8 cellular contexts compared by ENCODE assay signal in the genomic region with DNA sequence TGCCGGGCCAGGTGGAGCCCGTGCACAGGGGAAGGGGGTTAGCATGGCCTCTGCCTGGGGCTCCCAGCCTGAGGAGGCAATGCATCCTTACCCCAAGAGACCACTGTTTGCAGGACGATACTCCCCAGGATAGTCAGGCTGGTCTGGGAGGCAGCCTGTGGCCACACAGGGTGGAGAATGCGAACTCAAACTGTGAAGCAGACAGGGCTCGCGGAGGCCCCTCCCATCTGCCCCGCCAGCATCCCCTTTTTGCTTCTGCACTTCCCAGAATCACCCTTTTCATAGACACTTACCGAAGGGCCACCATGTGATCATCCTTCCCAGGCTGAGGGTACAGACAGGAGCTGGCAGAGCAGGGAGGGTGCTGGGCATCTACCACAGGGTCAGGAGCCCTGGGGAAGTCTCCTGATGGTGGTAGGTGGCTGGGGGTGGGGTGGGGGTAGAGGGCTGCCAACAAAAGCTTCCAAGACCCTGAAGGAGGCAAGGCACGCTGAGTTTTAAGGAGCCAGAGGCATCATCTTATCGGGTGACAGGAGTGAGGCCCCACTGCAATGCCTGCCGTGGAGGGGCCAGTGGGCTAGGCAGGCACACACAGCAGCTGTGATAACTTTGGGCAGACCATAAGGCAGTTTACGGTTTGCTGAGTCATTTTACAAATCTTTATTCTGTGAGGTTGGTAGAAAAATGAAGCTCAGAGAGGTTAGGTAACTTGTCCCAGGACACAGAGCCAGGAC. TPM values are rescaled to one million over a fixed set of nuclear protein-coding genes. Genes with fewer than 3 reads are reported as not detected.
A peak's percentile ranks its signal among the peaks of the same experiment; 100 is the strongest.
DNase-seq lines count a peak whose midpoint lies in the region; ATAC-seq, FAIRE-seq and TF ChIP-seq lines count a peak whose summit lies in the region.

No MANE protein-coding gene starts in this region.

- peak; percentile 44 for TF ChIP-seq POLR2A in GM10847 (IDR thresholded peaks at IDR 0.05; ENCODE audit: extremely low read depth, insufficient read length)
- no peak for TF ChIP-seq POLR2A in K562 (conservative IDR thresholded peaks at IDR 0.05)

- DNase-seq in K562 (ENCODE audit: extremely low read depth in 1 of 4, low spot score in 3 of 4) (no peak), myocyte (ENCODE audit: low read depth) (peak; percentile 68), SHP77 treated with DMSO at 0.1 percent for 48 hours (lab: John Stamatoyannopoulos, UW) (no peak), AG08396 (ENCODE audit: low spot score) (no peak), omental fat pad (ENCODE audit: low spot score) (no peak)

- H4K20me1 ChIP-seq in K562 (replicated peaks; ENCODE audit: control insufficient read depth, insufficient read depth, low read length) = no peaks in the 10 kb centered on the region

- no peaks in the 10 kb centered on the region for H3K9me1 ChIP-seq in K562 (ENCODE audit: control insufficient read depth, insufficient read depth, low read length)

- 30% methylated on average over 11 of the region's 12 CpGs for WGBS in K562 (ENCODE audit: insufficient coverage, low coverage, missing lambda C conversion rate)

- peaks cover 0 to 18% of the 10 kb centered on the region in 2 experiments; a peak in 1 of 5 replicates for H3K27me3 ChIP-seq in K562 (ENCODE audit: control insufficient read depth in 2 of 2, insufficient read depth in 2 of 2, low read length in 2 of 2)

- no peak overlapping the region for H3K4me3 ChIP-seq in K562

- no peak for TF ChIP-seq RAD21 in K562 (CRISPR knock-in tag; conservative IDR thresholded peaks at IDR 0.05 in 1 of 2, IDR thresholded peaks at IDR 0.05 in 1 of 2)

- TF ChIP-seq CTCF in K562 (IDR thresholded peaks at IDR 0.05 in 2 of 3, conservative IDR thresholded peaks at IDR 0.05 in 1 of 3; ENCODE audit: insufficient read depth in 2 of 3, low read depth in 1 of 3, low read length in 3 of 3) = no peak
- TF ChIP-seq CTCF in omental fat pad (IDR thresholded peaks at IDR 0.05) = no peak

- no peak for TF ChIP-seq EP300 in K562 (IDR thresholded peaks at IDR 0.05; ENCODE audit: low read length)

- H3K9me3 ChIP-seq in K562 (replicated peaks; ENCODE audit: control insufficient read depth, insufficient read depth, low read depth, low read length) = no peaks in the 10 kb centered on the region

- FAIRE-seq in K562 (lab: Jason Lieb, UNC) = no peak

- H3K4me1 ChIP-seq in K562 (replicated peaks in 1 of 2; ENCODE audit: control insufficient read depth in 2 of 2, insufficient read depth in 2 of 2, low read length in 2 of 2) = peaks cover 21 to 22% of the 10 kb centered on the region in 2 experiments; a peak in 4 of 5 replicates

- peak overlapping the region; percentile 90; the same call in 1 of the 2 replicates for H2AFZ ChIP-seq in K562 (ENCODE audit: low read depth, low read length)

- 0 out of 2 replicates have a peak overlapping the region, but pooled peaks have one; percentile 72 for H3K4me2 ChIP-seq in K562 (ENCODE audit: insufficient read depth, low read length)

- POLR2A ChIA-PET in K562 (lab: Yijun Ruan, JAX) = interaction anchor here (0.6 to 1.5 kb wide), 6 partner anchors 10 to 195 kb away, joined by 3 to 6 read pairs (median 4); no protein-coding TSS in a partner anchor

- no TSS peak for BruUV-seq in K562 (replicated peaks; lab: Mats Ljungman, UMichigan)

- no peak overlapping the region for H3K27ac ChIP-seq in K562 (ENCODE audit: extremely low read depth, low read depth, low read length)

- CTCF ChIA-PET in K562 (lab: Yijun Ruan, JAX; ENCODE audit: low intra/inter-chr PET ratio) = interaction anchor here (1.3 to 9.9 kb wide), 5 partner anchors 13 to 214 kb away, joined by 4 to 226 read pairs (median 8); no protein-coding TSS in a partner anchor

- H3K36me3 ChIP-seq in K562 (ENCODE audit: control insufficient read depth, insufficient read depth, low read length) = no peaks in the 10 kb centered on the region

- intact Hi-C loops in K562 (cut with micrococcal nuclease) = loop anchor here (1.0 kb wide), 4 partner anchors 31 to 213 kb away; a partner anchor contains a TSS

- ATAC-seq in HG03354 (IDR thresholded peaks at IDR 0.05; ENCODE audit: poor library complexity, severe bottlenecking, unreplicated experiment) (peak; percentile 18), K562 (no peak), HG03039 (IDR thresholded peaks at IDR 0.05; ENCODE audit: unreplicated experiment) (no peak), omental fat pad (ENCODE audit: low FRiP score) (no peak)

- H3K79me2 ChIP-seq in K562 (ENCODE audit: control insufficient read depth, insufficient read depth, low read length) = no peaks in the 10 kb centered on the region

- in situ Hi-C loops in K562 (cut with MboI) = loop anchor here (5.0 kb wide), 3 partner anchors 63 to 428 kb away; no protein-coding TSS in a partner anchor

- H3K9ac ChIP-seq in K562 (ENCODE audit: insufficient read depth in 1 of 2, low read depth in 2 of 2, low read length in 2 of 2) = peak overlapping the region in 1 of 2 experiments; percentile 73; a peak in 2 of 4 replicates

TF ChIP-seq in K562, 482 proteins besides CTCF, POLR2A, EP300 and RAD21 (continues in another document):
- TF ChIP-seq MAFF (IDR thresholded peaks at IDR 0.05; ENCODE audit: low read length) (peak; percentile 27; the same call in 1 of the 2 replicates), NBN (IDR thresholded peaks at IDR 0.05; ENCODE audit: low read depth) (no peak), ZNF408 (CRISPR knock-in tag; IDR thresholded peaks at IDR 0.05; ENCODE audit: low read depth) (no peak), KLF10 (CRISPR knock-in tag; IDR thresholded peaks at IDR 0.05) (no peak), XRCC5 (IDR thresholded peaks at IDR 0.05; ENCODE audit: low read depth, low read length) (no peak), MTA2 (IDR thresholded peaks at IDR 0.05; ENCODE audit: low read depth) (no peak), NFE2 (IDR thresholded peaks at IDR 0.05; ENCODE audit: low read depth) (peak; percentile 61), MAFG (tag; conservative IDR thresholded peaks at IDR 0.05) (peak; percentile 50; the same call in 1 of the 2 replicates)
- TF ChIP-seq, protein P1, sequence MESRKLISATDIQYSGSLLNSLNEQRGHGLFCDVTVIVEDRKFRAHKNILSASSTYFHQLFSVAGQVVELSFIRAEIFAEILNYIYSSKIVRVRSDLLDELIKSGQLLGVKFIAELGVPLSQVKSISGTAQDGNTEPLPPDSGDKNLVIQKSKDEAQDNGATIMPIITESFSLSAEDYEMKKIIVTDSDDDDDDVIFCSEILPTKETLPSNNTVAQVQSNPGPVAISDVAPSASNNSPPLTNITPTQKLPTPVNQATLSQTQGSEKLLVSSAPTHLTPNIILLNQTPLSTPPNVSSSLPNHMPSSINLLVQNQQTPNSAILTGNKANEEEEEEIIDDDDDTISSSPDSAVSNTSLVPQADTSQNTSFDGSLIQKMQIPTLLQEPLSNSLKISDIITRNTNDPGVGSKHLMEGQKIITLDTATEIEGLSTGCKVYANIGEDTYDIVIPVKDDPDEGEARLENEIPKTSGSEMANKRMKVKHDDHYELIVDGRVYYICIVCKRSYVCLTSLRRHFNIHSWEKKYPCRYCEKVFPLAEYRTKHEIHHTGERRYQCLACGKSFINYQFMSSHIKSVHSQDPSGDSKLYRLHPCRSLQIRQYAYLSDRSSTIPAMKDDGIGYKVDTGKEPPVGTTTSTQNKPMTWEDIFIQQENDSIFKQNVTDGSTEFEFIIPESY (CRISPR knock-in tag; IDR thresholded peaks at IDR 0.05) = 0 out of 2 replicates have a peak, but pooled peaks have one; percentile 25

RNA-seq across cellular contexts. Expression of a gene that starts 31.3 kb away (rescaled TPM):
- total RNA-seq in K562 (2011; cell fraction: chromatin; rRNA removed; ENCODE audit: low replicate concordance) = 20.8 and 48.4 TPM in 2 replicates
- total RNA-seq in K562 (2011; cell fraction: nucleolus; rRNA removed) = 32.6 and 48.7 TPM in 2 replicates
- 41.1 and 65.7 TPM in 2 replicates for total RNA-seq in K562 (2011; cell fraction: nucleoplasm; rRNA removed)
- total RNA-seq in K562 (2014; rRNA removed) (8.7 and 11.3 TPM in 2 replicates), K562 (2014; rRNA removed; fragmentation: Illumina TruSeq; extraction: Trizol) (5.8 and 7.2 TPM in 2 replicates), K562 (2015; rRNA removed; fragmentation: Illumina TruSeq; extraction: Trizol) (2.6 and 2.9 TPM in 2 replicates), K562 (2021) (9.6 and 11.5 TPM in 2 replicates), myocyte (55.6 and 95.2 TPM in 2 replicates), omental fat pad (100 to 1,000 TPM in 3 of 4 donors, 10 to 100 TPM in 1; 76.3 to 654 (median 238) TPM)
- polyA plus RNA-seq in K562 (2011; rRNA removed) (29.7 and 41.9 TPM in 2 replicates), K562 (2014; fragmentation: Illumina TruSeq; extraction: Trizol) (9.4 and 12.2 TPM in 2 replicates), K562 (2014; fragmentation: Nextera tagmentation; extraction: Ambion mirVana) (1 to 10 TPM; 2.3 to 3.8 TPM), K562 (2014; rRNA removed) (10.1 and 12.7 TPM in 2 replicates)
- 33.8 and 79.9 TPM in 2 replicates for polyA plus RNA-seq in K562 (2011; cell fraction: cytosol; rRNA removed)
- 25.8 and 51.6 TPM in 2 replicates for polyA plus RNA-seq in K562 (2011; cell fraction: nucleus; rRNA removed)
- 6.2 and 11.0 TPM in 2 replicates for polyA plus RNA-seq in K562 (2012)
- polyA minus RNA-seq in K562 (2011; rRNA and poly(A)+ RNA removed) = 18.7 and 24.3 TPM in 2 replicates
- 12.4 and 25.9 TPM in 2 replicates for polyA minus RNA-seq in K562 (2011; cell fraction: cytosol; rRNA and poly(A)+ RNA removed)
- polyA minus RNA-seq in K562 (2011; cell fraction: nucleus; rRNA and poly(A)+ RNA removed) = 23.1 and 23.3 TPM in 2 replicates
- 33.6 TPM for polyA plus RNA-seq in myocyte (2012)

RNA-seq across cellular contexts. Expression of a gene that starts 44.6 kb away (rescaled TPM):
- total RNA-seq in K562 (2011; cell fraction: chromatin; rRNA removed; ENCODE audit: low replicate concordance) = 0.12 TPM in 1 of 2 replicates, not detected in the other
- total RNA-seq in K562 (2011; cell fraction: nucleolus; rRNA removed) = not detected in 2 replicates
- total RNA-seq in K562 (2011; cell fraction: nucleoplasm; rRNA removed) = 0.08 TPM in 1 of 2 replicates, not detected in the other
- not detected in 2 replicates for total RNA-seq in K562 (2014; rRNA removed)
- total RNA-seq in K562 (2014; rRNA removed; fragmentation: Illumina TruSeq; extraction: Trizol) = not detected in 2 replicates
- not detected in 2 replicates for total RNA-seq in K562 (2015; rRNA removed; fragmentation: Illumina TruSeq; extraction: Trizol)
- total RNA-seq in K562 (2021) = not detected in 2 replicates
- not detected in 2 replicates for polyA plus RNA-seq in K562 (2011; rRNA removed)
- not detected in 2 replicates for polyA plus RNA-seq in K562 (2011; cell fraction: cytosol; rRNA removed)
- 0.03 and 0.18 TPM in 2 replicates for polyA plus RNA-seq in K562 (2011; cell fraction: nucleus; rRNA removed)
- not detected in 2 replicates for polyA plus RNA-seq in K562 (2012)
- polyA plus RNA-seq in K562 (2014; fragmentation: Illumina TruSeq; extraction: Trizol) = not detected in 2 replicates
- not detected for polyA plus RNA-seq in K562 (2014; fragmentation: Nextera tagmentation; extraction: Ambion mirVana)
- not detected in 2 replicates for polyA plus RNA-seq in K562 (2014; rRNA removed)
- 0.04 TPM in 1 of 2 replicates, not detected in the other for polyA minus RNA-seq in K562 (2011; rRNA and poly(A)+ RNA removed)
- polyA minus RNA-seq in K562 (2011; cell fraction: cytosol; rRNA and poly(A)+ RNA removed) = not detected in 2 replicates
- 0.11 TPM in 1 of 2 replicates, not detected in the other for polyA minus RNA-seq in K562 (2011; cell fraction: nucleus; rRNA and poly(A)+ RNA removed)
- 5.0 and 7.7 TPM in 2 replicates for total RNA-seq in myocyte
- polyA plus RNA-seq in myocyte (2012) = 4.5 TPM
- total RNA-seq in omental fat pad = 10 to 100 TPM in 1 of 4 donors, 1 to 10 TPM in 2, under 1 TPM in 1; 0.19 to 17.7 (median 2.3) TPM
